ENCODE assay signal across 1 cellular context in genomic region chrX:109733658-109734022, GRCh38.
TF ChIP-seq lines count a peak whose summit lies in the region.

No MANE protein-coding gene starts in this region.

TF ChIP-seq in IMR-90, 13 proteins besides CTCF, POLR2A, EP300 and RAD21:
- no peak for TF ChIP-seq RCOR1 (IDR thresholded peaks at IDR 0.05; ENCODE audit: insufficient replicate concordance, low read length)
